ENCODE assay signal across 1 cellular context in genomic region chr7:8321312-8321711, GRCh38.
TF ChIP-seq lines count a peak whose summit lies in the region.

No MANE protein-coding gene starts in this region.

TF ChIP-seq in K562, 482 proteins besides CTCF, POLR2A, EP300 and RAD21 (continued from another document):
- TF ChIP-seq ZNF318 (IDR thresholded peaks at IDR 0.05; ENCODE audit: borderline replicate concordance in 1 of 2, low read depth in 1 of 2) (no peak), ZNF3 (CRISPR knock-in tag; IDR thresholded peaks at IDR 0.05) (no peak), SREBF2 (CRISPR knock-in tag; IDR thresholded peaks at IDR 0.05) (no peak), MAFG (tag; conservative IDR thresholded peaks at IDR 0.05) (0 out of 2 replicates have a peak, but pooled peaks have one; percentile 24), SPI1 (IDR thresholded peaks at IDR 0.05; ENCODE audit: borderline replicate concordance, low read depth, low read length) (no peak), ZC3H8 (IDR thresholded peaks at IDR 0.05) (no peak), MCM7 (IDR thresholded peaks at IDR 0.05) (no peak), PPARD (CRISPR knock-in tag; IDR thresholded peaks at IDR 0.05) (no peak), PHB (CRISPR knock-in tag; IDR thresholded peaks at IDR 0.05) (no peak), CCAR2 (IDR thresholded peaks at IDR 0.05; ENCODE audit: low read depth, low read length) (no peak), C11orf30 (IDR thresholded peaks at IDR 0.05; ENCODE audit: low read depth) (peak; percentile 44; the same call in 1 of the 2 replicates), MTA1 (IDR thresholded peaks at IDR 0.05; ENCODE audit: borderline replicate concordance) (no peak), DIDO1 (tag; IDR thresholded peaks at IDR 0.05; ENCODE audit: low read depth) (no peak), SMARCA4 (IDR thresholded peaks at IDR 0.05) (no peak), SIN3B (IDR thresholded peaks at IDR 0.05; ENCODE audit: low read depth) (no peak), COPS2 (conservative IDR thresholded peaks at IDR 0.05) (no peak), DPF2 (IDR thresholded peaks at IDR 0.05) (no peak), RNF219 (CRISPR knock-in tag; IDR thresholded peaks at IDR 0.05) (no peak), NR0B1 (IDR thresholded peaks at IDR 0.05; ENCODE audit: partially characterized antibody) (no peak), NR1H2 (CRISPR knock-in tag; IDR thresholded peaks at IDR 0.05) (no peak), ARID3B (CRISPR knock-in tag; IDR thresholded peaks at IDR 0.05; ENCODE audit: borderline replicate concordance) (no peak), MAFK (IDR thresholded peaks at IDR 0.05; ENCODE audit: low read length) (0 out of 2 replicates have a peak, but pooled peaks have one; percentile 29), MAFF (IDR thresholded peaks at IDR 0.05; ENCODE audit: low read length) (peak; percentile 38; the same call in 1 of the 2 replicates)
